Comparison of ENCODE assay signal across 7 cellular contexts in genomic region chr11:73184953-73185671, GRCh38. TPM values are rescaled to one million over a fixed set of nuclear protein-coding genes. Genes with fewer than 3 reads are reported as not detected.
DNase-seq lines count a peak whose midpoint lies in the region; ATAC-seq and TF ChIP-seq lines count a peak whose summit lies in the region.

No MANE protein-coding gene starts in this region.

- ATAC-seq in GM21381 (IDR thresholded peaks at IDR 0.05; ENCODE audit: unreplicated experiment), result no peak

- peak overlapping the region; percentile 41 for H3K27ac ChIP-seq in skeletal muscle tissue (ENCODE audit: low read depth, low read length)

- no peaks in the 10 kb centered on the region for H3K27me3 ChIP-seq in skeletal muscle tissue (ENCODE audit: control insufficient read depth in 3 of 3, insufficient read depth in 3 of 3, low read length in 3 of 3)

- peaks cover 8% of the 10 kb centered on the region for H3K4me1 Mint-ChIP-seq in T-helper 2 cell treated with Interferon-gamma antibody and Interleukin-4, amounts not matched to agents 5 μg/mL and 100 μg/mL, for 36 hours (ENCODE audit: low read depth)

- peak overlapping the region; percentile 16 for H3K4me3 Mint-ChIP-seq in T-helper 2 cell treated with Interferon-gamma antibody and Interleukin-4, amounts not matched to agents 5 μg/mL and 100 μg/mL, for 36 hours

- no peak overlapping the region for H3K9ac ChIP-seq in skeletal muscle tissue (ENCODE audit: low read depth in 1 of 3, low read length in 3 of 3)

- H3K4me3 ChIP-seq in astrocyte of the cerebellum (ENCODE audit: low read depth, low read length) (no peak overlapping the region), skeletal muscle tissue (ENCODE audit: low read length in 3 of 3) (no peak overlapping the region)

- H3K4me1 ChIP-seq in skeletal muscle tissue (ENCODE audit: control insufficient read depth in 3 of 3, insufficient read depth in 3 of 3, low read length in 3 of 3), result peaks cover 43 to 49% (median 43%) of the 10 kb centered on the region in 3 donors

- H3K36me3 Mint-ChIP-seq in T-helper 2 cell treated with Interferon-gamma antibody and Interleukin-4, amounts not matched to agents 5 μg/mL and 100 μg/mL, for 36 hours (ENCODE audit: low read depth), result no peaks in the 10 kb centered on the region

- TF ChIP-seq CTCF in GM12873 (IDR thresholded peaks at IDR 0.05; ENCODE audit: insufficient read depth, low read depth, low read length, missing control alignments) (peak; percentile 100), astrocyte of the cerebellum (IDR thresholded peaks at IDR 0.05; ENCODE audit: low read depth, low read length, missing control alignments) (peak; percentile 93)

- no peaks in the 10 kb centered on the region for H3K9me3 ChIP-seq in skeletal muscle tissue (ENCODE audit: control insufficient read depth in 3 of 3, low read length in 3 of 3)

- no peaks in the 10 kb centered on the region for H3K36me3 ChIP-seq in skeletal muscle tissue (ENCODE audit: control insufficient read depth in 3 of 3, insufficient read depth in 3 of 3, low read length in 3 of 3)

- H3K9me3 Mint-ChIP-seq in T-helper 2 cell treated with Interferon-gamma antibody and Interleukin-4, amounts not matched to agents 5 μg/mL and 100 μg/mL, for 36 hours, result no peaks in the 10 kb centered on the region

- in situ Hi-C loops in astrocyte of the cerebellum (cut with HindIII; ENCODE audit: low sequenced_read_pairs), result no loop called here

- DNase-seq in NCI-H1092 treated with DMSO at 0.1 percent for 48 hours (lab: John Stamatoyannopoulos, UW) (peak; percentile 68), astrocyte of the cerebellum (ENCODE audit: low read depth) (peak; percentile 8), hippocampal formation (lab: John Stamatoyannopoulos, UW) (peak; percentile 19 to 36)
- DNase-seq in T-helper 2 cell treated with Interferon-gamma antibody and Interleukin-4, amounts not matched to agents 5 μg/mL and 100 μg/mL, for 36 hours (ENCODE audit: low spot score), result peak; percentile 39

- H3K27me3 Mint-ChIP-seq in T-helper 2 cell treated with Interferon-gamma antibody and Interleukin-4, amounts not matched to agents 5 μg/mL and 100 μg/mL, for 36 hours (ENCODE audit: low read depth), result peaks cover 38% of the 10 kb centered on the region

- no peak overlapping the region for H3K27ac Mint-ChIP-seq in T-helper 2 cell treated with Interferon-gamma antibody and Interleukin-4, amounts not matched to agents 5 μg/mL and 100 μg/mL, for 36 hours

RNA-seq across cellular contexts. Expression of gene P2RY2, which starts 33.0 kb away (rescaled TPM):
- total RNA-seq in skeletal muscle tissue, result 1.0 TPM

RNA-seq across cellular contexts. Expression of gene FCHSD2, which starts 43.0 kb away (rescaled TPM):
- 19.8 TPM for total RNA-seq in skeletal muscle tissue

Comparison
In these comparisons a context has a peak if more than half of its experiments do, and no peak if none do; other contexts are left out.
1. DNase-seq: peak in every context shown above with its lines; median percentile 68 in NCI-H1092 treated with DMSO at 0.1 percent for 48 hours; 39 in T-helper 2 cell treated with Interferon-gamma antibody and Interleukin-4, amounts not matched to agents 5 μg/mL and 100 μg/mL, for 36 hours; 28 in hippocampal formation; 8 in astrocyte of the cerebellum.